In the genomic region with DNA sequence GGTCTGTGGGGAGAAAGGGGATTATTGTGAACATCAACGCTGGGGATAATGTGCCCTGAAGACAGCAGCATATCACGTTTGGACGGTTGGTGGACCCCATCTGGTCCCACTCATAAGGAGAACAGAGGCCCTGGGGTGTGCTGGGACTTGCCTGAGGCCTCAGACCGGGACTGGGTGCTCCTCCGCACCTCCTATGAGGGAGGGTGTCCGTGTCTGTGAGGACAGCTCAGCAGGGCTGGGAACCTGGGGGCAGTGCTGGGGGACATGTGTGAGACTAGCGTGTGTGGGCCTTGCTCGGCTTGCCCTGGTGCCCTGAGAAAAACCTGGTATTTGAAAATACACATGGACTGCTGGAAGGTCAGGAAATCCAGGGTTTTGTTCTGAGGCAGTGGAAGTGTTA, we compare ENCODE assay signal across 17 cellular contexts. TPM values are rescaled to one million over a fixed set of nuclear protein-coding genes. Genes with fewer than 3 reads are reported as not detected.
DNase-seq lines count a peak whose midpoint lies in the region; ATAC-seq lines count a peak whose summit lies in the region.
"Had no signal": no experiment of that assay in that cellular context is flagged by ENCODE, and none has a peak within 500 bp of the region (broad histone marks: within the 10 kb centered on the region; RNA-seq: fewer than 3 reads in every experiment).

No MANE protein-coding gene starts in this region.

- no peaks in the 10 kb centered on the region for H3K9me3 Mint-ChIP-seq in stimulated activated naive CD8-positive, alpha-beta T cell treated with anti-CD3 and anti-CD28 coated beads, Interleukin-15, Interleukin-2, amounts not matched to agents 100 ng/mL and 50 ng/mL, for 24 hours
- no peaks in the 10 kb centered on the region for H3K9me3 Mint-ChIP-seq in activated naive CD8-positive, alpha-beta T cell treated with anti-CD3 and anti-CD28 coated beads, Interleukin-2, amount 50 U/mL, for 24 hours
- H3K9me3 Mint-ChIP-seq: mesothelial cell of epicardium had no signal

- no peaks in the 10 kb centered on the region for H3K9me3 ChIP-seq in HAP-1
- H3K9me3 ChIP-seq: gastroesophageal sphincter, Peyer's patch, spleen had no signal

- H3K36me3 ChIP-seq in HAP-1 (replicated peaks) = no peaks in the 10 kb centered on the region

- no peak for ATAC-seq in stimulated activated naive CD8-positive, alpha-beta T cell treated with anti-CD3 and anti-CD28 coated beads, Interleukin-15, Interleukin-2, amounts not matched to agents 100 U/mL and 50 U/mL, for 24 hours
- peak; percentile 7 for ATAC-seq in activated naive CD8-positive, alpha-beta T cell treated with anti-CD3 and anti-CD28 coated beads, Interleukin-2, amount 50 U/mL, for 24 hours
- peak; percentile 10 for ATAC-seq in left lobe of liver
- ATAC-seq: gastroesophageal sphincter had no signal

- in situ Hi-C loops in HAP-1 (cut with MboI; ENCODE audit: low sequenced_read_pairs) = no loop called here

- peak overlapping the region; percentile 75 for H3K27ac Mint-ChIP-seq in stimulated activated naive CD8-positive, alpha-beta T cell treated with anti-CD3 and anti-CD28 coated beads, Interleukin-15, Interleukin-2, amounts not matched to agents 100 ng/mL and 50 ng/mL, for 24 hours
- H3K27ac Mint-ChIP-seq in activated naive CD8-positive, alpha-beta T cell treated with anti-CD3 and anti-CD28 coated beads, Interleukin-2, amount 50 U/mL, for 24 hours = no peak overlapping the region
- H3K27ac Mint-ChIP-seq: mesothelial cell of epicardium had no signal

- H3K4me1 Mint-ChIP-seq in stimulated activated naive CD8-positive, alpha-beta T cell treated with anti-CD3 and anti-CD28 coated beads, Interleukin-15, Interleukin-2, amounts not matched to agents 100 ng/mL and 50 ng/mL, for 24 hours (ENCODE audit: low read depth) = peaks cover 67% of the 10 kb centered on the region
- H3K4me1 Mint-ChIP-seq in activated naive CD8-positive, alpha-beta T cell treated with anti-CD3 and anti-CD28 coated beads, Interleukin-2, amount 50 U/mL, for 24 hours = peaks cover 63% of the 10 kb centered on the region

- DNase-seq in stimulated activated naive CD8-positive, alpha-beta T cell treated with anti-CD3 and anti-CD28 coated beads, Interleukin-15, Interleukin-2, amounts not matched to agents 100 U/mL and 50 U/mL, for 24 hours = no peak
- no peak for DNase-seq in activated naive CD8-positive, alpha-beta T cell treated with anti-CD3 and anti-CD28 coated beads, Interleukin-2, amount 50 U/mL, for 24 hours
- DNase-seq in left lobe of liver (ENCODE audit: low spot score) (no peak), NCI-H1417 treated with DMSO at 0.1 percent for 48 hours (lab: John Stamatoyannopoulos, UW) (no peak), hypothalamus (lab: John Stamatoyannopoulos, UW) (no peak), HAP-1 (ENCODE audit: low spot score in 2 of 2) (no peak), GF-D8 (lab: John Stamatoyannopoulos, UW) (no peak)
- DNase-seq: activated CD4-positive, alpha-beta T cell treated with anti-CD3 and anti-CD28 coated beads for 1 hour; activated effector memory CD4-positive, alpha-beta T cell treated with Interleukin-2 at 50 U/mL for 16 hours; DMS79; NCI-H1694; NCI-H524 treated with DMSO at 0.1 percent for 48 hours; spleen had no signal

- no peaks in the 10 kb centered on the region for H3K36me3 Mint-ChIP-seq in stimulated activated naive CD8-positive, alpha-beta T cell treated with anti-CD3 and anti-CD28 coated beads, Interleukin-15, Interleukin-2, amounts not matched to agents 100 ng/mL and 50 ng/mL, for 24 hours (ENCODE audit: low read depth)
- peaks cover 6% of the 10 kb centered on the region for H3K36me3 Mint-ChIP-seq in activated naive CD8-positive, alpha-beta T cell treated with anti-CD3 and anti-CD28 coated beads, Interleukin-2, amount 50 U/mL, for 24 hours (ENCODE audit: low read depth)

- no peaks in the 10 kb centered on the region for H3K4me1 ChIP-seq in HAP-1
- H3K4me1 ChIP-seq: Peyer's patch had no signal

- no peaks in the 10 kb centered on the region for H3K27me3 ChIP-seq in HAP-1 (ENCODE audit: low read depth)
- H3K27me3 ChIP-seq: gastroesophageal sphincter, Peyer's patch, spleen had no signal

- H3K4me3 Mint-ChIP-seq in stimulated activated naive CD8-positive, alpha-beta T cell treated with anti-CD3 and anti-CD28 coated beads, Interleukin-15, Interleukin-2, amounts not matched to agents 100 ng/mL and 50 ng/mL, for 24 hours = no peak overlapping the region
- H3K4me3 Mint-ChIP-seq in activated naive CD8-positive, alpha-beta T cell treated with anti-CD3 and anti-CD28 coated beads, Interleukin-2, amount 50 U/mL, for 24 hours = no peak overlapping the region
- H3K4me3 Mint-ChIP-seq: mesothelial cell of epicardium had no signal

- no peak overlapping the region for H3K4me3 ChIP-seq in HAP-1
- H3K4me3 ChIP-seq: gastroesophageal sphincter, Peyer's patch, spleen had no signal

- no peaks in the 10 kb centered on the region for H3K27me3 Mint-ChIP-seq in stimulated activated naive CD8-positive, alpha-beta T cell treated with anti-CD3 and anti-CD28 coated beads, Interleukin-15, Interleukin-2, amounts not matched to agents 100 ng/mL and 50 ng/mL, for 24 hours
- no peaks in the 10 kb centered on the region for H3K27me3 Mint-ChIP-seq in activated naive CD8-positive, alpha-beta T cell treated with anti-CD3 and anti-CD28 coated beads, Interleukin-2, amount 50 U/mL, for 24 hours

RNA-seq across cellular contexts. Expression of a gene that starts 13.5 kb away (rescaled TPM):
- total RNA-seq in left lobe of liver = not detected
- total RNA-seq: gastroesophageal sphincter, Peyer's patch had no signal
